In the genomic region with DNA sequence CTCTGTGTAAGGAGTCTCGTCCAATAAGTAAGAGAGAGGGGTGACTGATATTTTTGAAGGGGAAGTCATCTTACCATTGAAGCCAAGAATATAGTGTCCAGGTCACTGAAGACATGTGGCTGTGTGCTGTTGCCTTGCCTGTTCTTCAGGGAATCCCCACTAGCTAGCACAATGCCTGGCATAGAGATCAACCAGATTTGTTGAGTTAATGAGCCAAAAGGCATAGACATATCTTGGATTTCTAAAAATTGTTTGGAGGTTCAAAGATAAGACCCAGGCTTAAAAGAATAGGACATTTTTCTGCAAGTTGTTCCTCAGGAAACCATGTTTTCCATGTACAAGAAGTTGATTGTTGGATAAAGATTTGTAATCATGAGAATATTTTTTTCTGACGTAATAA, we compare ENCODE assay signal across 28 cellular contexts.
DNase-seq lines count a peak whose midpoint lies in the region; ATAC-seq, FAIRE-seq and TF ChIP-seq lines count a peak whose summit lies in the region.
"Had no signal": no experiment of that assay in that cellular context is flagged by ENCODE, and none has a peak within 500 bp of the region (broad histone marks: within the 10 kb centered on the region; RNA-seq: fewer than 3 reads in every experiment).

No MANE protein-coding gene starts in this region.

- H3K4ac ChIP-seq in mesendoderm (ENCODE audit: low read depth, low read length), result no peak overlapping the region

- no peak overlapping the region for H2BK5ac ChIP-seq in mesendoderm (ENCODE audit: low read length)

- no peaks in the 10 kb centered on the region for H3K9me3 ChIP-seq in endothelial cell of umbilical vein (replicated peaks; ENCODE audit: control insufficient read depth, insufficient read depth, low read length)
- no peaks in the 10 kb centered on the region for H3K9me3 ChIP-seq in smooth muscle cell (replicated peaks; ENCODE audit: low read depth)
- H3K9me3 ChIP-seq: BE2C, MG63 had no signal

- TF ChIP-seq POLR2A in endothelial cell of umbilical vein (IDR thresholded peaks at IDR 0.05; ENCODE audit: low read depth, low read length), result no peak

- H3K4me1 ChIP-seq in endothelial cell of umbilical vein (ENCODE audit: control insufficient read depth, extremely low read depth, insufficient read depth, low read length) (no peaks in the 10 kb centered on the region), mesendoderm (ENCODE audit: control insufficient read depth, low read depth, low read length) (peaks cover 6% of the 10 kb centered on the region), smooth muscle cell (ENCODE audit: low read depth) (peaks cover 11% of the 10 kb centered on the region)
- H3K4me1 ChIP-seq: BE2C had no signal

- H3K4me3 ChIP-seq in endothelial cell of umbilical vein (replicated peaks in 1 of 3; ENCODE audit: insufficient read depth in 1 of 3, low read depth in 1 of 3, low read length in 3 of 3) (no peak overlapping the region), mesendoderm (ENCODE audit: low read length) (no peak overlapping the region), smooth muscle cell (no peak overlapping the region)
- H3K4me3 ChIP-seq: GM23248, MG63 had no signal

- H4K8ac ChIP-seq in mesendoderm (ENCODE audit: low read depth, low read length), result no peak overlapping the region

- H4K20me1 ChIP-seq in endothelial cell of umbilical vein (replicated peaks; ENCODE audit: control insufficient read depth, extremely low read depth, insufficient read depth, low read length) (no peaks in the 10 kb centered on the region), smooth muscle cell (ENCODE audit: low read depth) (no peaks in the 10 kb centered on the region)

- no peaks in the 10 kb centered on the region for H3K79me1 ChIP-seq in mesendoderm (ENCODE audit: low read length)

- BruUV-seq in endothelial cell of umbilical vein (replicated peaks; lab: Mats Ljungman, UMichigan), result no TSS peak

- H3K36me3 ChIP-seq in endothelial cell of umbilical vein (ENCODE audit: control insufficient read depth in 2 of 2, extremely low read depth in 1 of 2, insufficient read depth in 2 of 2, low read length in 2 of 2) (no peaks in the 10 kb centered on the region), mesendoderm (ENCODE audit: control insufficient read depth, insufficient read depth, low read length) (no peaks in the 10 kb centered on the region), smooth muscle cell (ENCODE audit: low read depth) (no peaks in the 10 kb centered on the region)
- H3K36me3 ChIP-seq: BE2C, MG63 had no signal

- H3F3A ChIP-seq in smooth muscle cell (ENCODE audit: low read depth), result no peaks in the 10 kb centered on the region

- H3K79me2 ChIP-seq in endothelial cell of umbilical vein (ENCODE audit: control insufficient read depth, insufficient read depth, low read length) (no peaks in the 10 kb centered on the region), mesendoderm (ENCODE audit: control insufficient read depth, insufficient read depth, low read length) (no peaks in the 10 kb centered on the region), smooth muscle cell (ENCODE audit: low read depth) (peaks cover 5% of the 10 kb centered on the region)

- dilution Hi-C loops in endothelial cell of umbilical vein (cut with MboI; ENCODE audit: extremely low pct_ligation_motif_present, low sequenced_read_pairs), result no loop called here

- no peak overlapping the region for H2AK5ac ChIP-seq in mesendoderm (ENCODE audit: low read length)

- H3K23ac ChIP-seq in mesendoderm (ENCODE audit: low read length), result no peak overlapping the region

- ATAC-seq in left cardiac atrium (no peak), Right ventricle myocardium inferior (no peak), GM19035 (IDR thresholded peaks at IDR 0.05; ENCODE audit: unreplicated experiment) (no peak), HG02884 (IDR thresholded peaks at IDR 0.05; ENCODE audit: unreplicated experiment) (no peak)

- no peak for TF ChIP-seq CTCF in endothelial cell of umbilical vein (IDR thresholded peaks at IDR 0.05; ENCODE audit: extremely low read depth in 1 of 2, insufficient read depth in 1 of 2, low read depth in 1 of 2, low read length in 2 of 2)
- no peak for TF ChIP-seq CTCF in smooth muscle cell (IDR thresholded peaks at IDR 0.05; ENCODE audit: borderline replicate concordance, insufficient read depth, poor library complexity, severe bottlenecking)

- peak; percentile 10 for DNase-seq in left cardiac atrium
- no peak for DNase-seq in Right ventricle myocardium inferior (ENCODE audit: missing footprints)
- DNase-seq in endothelial cell of umbilical vein (ENCODE audit: low read depth, low spot score), result peak; percentile 27
- no peak for DNase-seq in mesendoderm
- no peak for DNase-seq in smooth muscle cell (lab: John Stamatoyannopoulos, UW; ENCODE audit: unreplicated experiment)
- no peak for DNase-seq in LoVo (ENCODE audit: low spot score)
- DNase-seq: ACHN; BE2C; CD8-positive, alpha-beta memory T cell; DMS153; DND-41; GM23248; H7; KBM-7; MG63; NCI-H1694; NCI-H2029 treated with DMSO at 0.1 percent for 48 hours; NCI-H226; NCI-H510A; NCI-H69; RPMI8226; SHP77 treated with DMSO at 0.1 percent for 48 hours; SK-N-SH had no signal

- H3K18ac ChIP-seq in mesendoderm (ENCODE audit: low read length), result peak overlapping the region; percentile 12

- intact Hi-C loops in left cardiac atrium (cut with DNase I), result loop anchor here in 1 of 2 donors (2.0 kb wide), 1 partner anchor 15 kb away; no protein-coding TSS in a partner anchor
- intact Hi-C loops in Right ventricle myocardium inferior (cut with DNase I), result no loop called here
- intact Hi-C loops in endothelial cell of umbilical vein (cut with micrococcal nuclease), result no loop called here

- H2BK15ac ChIP-seq in mesendoderm (replicated peaks; ENCODE audit: low read depth), result no peak overlapping the region

- H2AFZ ChIP-seq in endothelial cell of umbilical vein (ENCODE audit: low read depth, low read length) (peak overlapping the region; percentile 50), smooth muscle cell (ENCODE audit: low read depth) (peak overlapping the region; percentile 18)
- H2AFZ ChIP-seq: GM23248 had no signal

- H3K4me2 ChIP-seq in endothelial cell of umbilical vein (ENCODE audit: insufficient read depth, low read length), result no peak overlapping the region
- no peak overlapping the region for H3K4me2 ChIP-seq in mesendoderm (ENCODE audit: low read length)
- H3K4me2 ChIP-seq in smooth muscle cell, result peak overlapping the region; percentile 10
- H3K4me2 ChIP-seq: SK-N-SH had no signal

- CTCF ChIA-PET in endothelial cell of umbilical vein (lab: Charles Lee), result interaction anchor here (1.2 kb wide), 2 partner anchors 13 to 66 kb away, joined by 3 to 4 read pairs; no protein-coding TSS in a partner anchor

- H4K5ac ChIP-seq in mesendoderm (ENCODE audit: low read length), result no peak overlapping the region

- FAIRE-seq in endothelial cell of umbilical vein (lab: Jason Lieb, UNC), result peak; percentile 49
- FAIRE-seq: GM18507, HTR-8/SVneo had no signal

- H3K9ac ChIP-seq in endothelial cell of umbilical vein (replicated peaks; ENCODE audit: extremely low read depth, insufficient read depth, low read length) (no peak overlapping the region), mesendoderm (ENCODE audit: low read length) (no peak overlapping the region), smooth muscle cell (ENCODE audit: low read depth) (no peak overlapping the region)
- H3K9ac ChIP-seq: GM23248, SK-N-SH had no signal

- H3K27ac ChIP-seq in endothelial cell of umbilical vein (ENCODE audit: insufficient read depth, low read depth, low read length) (no peak overlapping the region), mesendoderm (ENCODE audit: low read depth, low read length) (no peak overlapping the region), smooth muscle cell (ENCODE audit: low read depth) (peak overlapping the region; percentile 47)
- H3K27ac ChIP-seq: 22Rv1, GM23248 had no signal

- H3K27me3 ChIP-seq in endothelial cell of umbilical vein (ENCODE audit: control insufficient read depth in 2 of 2, insufficient read depth in 2 of 2, low read length in 2 of 2) (no peaks in the 10 kb centered on the region), mesendoderm (ENCODE audit: insufficient read depth, low read length, poor library complexity) (no peaks in the 10 kb centered on the region), smooth muscle cell (ENCODE audit: low read depth) (no peaks in the 10 kb centered on the region)
- H3K27me3 ChIP-seq: BE2C, MG63 had no signal

- no CpG with 5 or more reads among the region's 2 CpGs for WGBS in mesendoderm (ENCODE audit: extremely low coverage, insufficient coverage, low lambda C conversion rate)
- 86% methylated on average over 2 of the region's 2 CpGs for WGBS in smooth muscle cell (ENCODE audit: low lambda C conversion rate)

- POLR2A ChIA-PET in endothelial cell of umbilical vein (lab: Charles Lee), result no interaction called here

- no peak overlapping the region for H3K56ac ChIP-seq in mesendoderm (ENCODE audit: low read length)

- H3K9me1 ChIP-seq in endothelial cell of umbilical vein (replicated peaks; ENCODE audit: control insufficient read depth, extremely low read depth, insufficient read depth, low read length), result no peaks in the 10 kb centered on the region

- no peak overlapping the region for H2BK120ac ChIP-seq in mesendoderm (ENCODE audit: low read depth, low read length)

TF ChIP-seq in endothelial cell of umbilical vein, 7 proteins besides CTCF, POLR2A, EP300 and RAD21:
- no peak for TF ChIP-seq MYC (IDR thresholded peaks at IDR 0.05; ENCODE audit: low read depth, low read length)
- no peak for TF ChIP-seq FOS (IDR thresholded peaks at IDR 0.05; ENCODE audit: borderline replicate concordance, insufficient read depth, low read length)
- no peak for TF ChIP-seq JUN (IDR thresholded peaks at IDR 0.05; ENCODE audit: borderline replicate concordance, insufficient read depth, insufficient read length, low read depth)

Comparison
In these comparisons a context has a peak if more than half of its experiments do, and no peak if none do; other contexts are left out.
1. DNase-seq: peak in left cardiac atrium (single experiment) and endothelial cell of umbilical vein (single experiment); none in Right ventricle myocardium inferior (single experiment), mesendoderm (single experiment), smooth muscle cell (single experiment) and LoVo (single experiment).